In the genomic region with DNA sequence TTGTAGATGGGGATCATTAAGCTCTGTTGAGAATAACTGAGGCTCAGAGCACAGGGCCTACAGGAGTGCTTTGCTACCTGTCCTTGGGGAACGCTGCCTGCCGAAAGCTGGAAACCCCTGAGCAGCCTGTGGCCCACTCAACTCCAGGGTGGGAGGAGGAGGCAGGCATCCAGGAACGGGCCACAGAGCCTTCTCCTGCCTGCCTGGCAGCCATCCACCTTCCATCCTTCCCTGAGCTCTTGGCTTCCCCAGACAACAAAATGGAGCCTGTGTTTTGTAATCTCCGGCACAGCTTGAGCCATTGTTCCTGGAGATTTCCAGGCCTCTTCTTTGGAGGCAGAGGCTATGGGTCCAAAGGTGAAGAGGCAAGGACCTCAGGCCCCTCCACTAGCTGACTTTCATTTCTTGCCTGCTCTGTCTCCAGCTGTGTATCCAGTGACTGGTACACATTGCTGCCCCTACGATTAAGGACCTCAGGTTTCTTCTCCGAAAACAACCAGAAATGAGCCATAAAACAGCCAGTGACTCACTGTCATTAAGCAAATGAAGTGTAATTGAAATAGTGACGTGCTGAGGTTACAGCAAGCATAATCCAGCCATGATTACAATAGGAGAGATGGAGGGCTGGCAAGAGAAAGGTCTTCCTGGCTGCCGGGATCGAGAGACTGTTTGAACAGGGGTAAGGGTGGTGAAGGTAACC, we compare ENCODE assay signal across 1 cellular context.
TF ChIP-seq lines count a peak whose summit lies in the region.

No MANE protein-coding gene starts in this region.

TF ChIP-seq in HEK293, 187 proteins besides CTCF, POLR2A, EP300 and RAD21 (continued from another document):
- TF ChIP-seq, protein P1, sequence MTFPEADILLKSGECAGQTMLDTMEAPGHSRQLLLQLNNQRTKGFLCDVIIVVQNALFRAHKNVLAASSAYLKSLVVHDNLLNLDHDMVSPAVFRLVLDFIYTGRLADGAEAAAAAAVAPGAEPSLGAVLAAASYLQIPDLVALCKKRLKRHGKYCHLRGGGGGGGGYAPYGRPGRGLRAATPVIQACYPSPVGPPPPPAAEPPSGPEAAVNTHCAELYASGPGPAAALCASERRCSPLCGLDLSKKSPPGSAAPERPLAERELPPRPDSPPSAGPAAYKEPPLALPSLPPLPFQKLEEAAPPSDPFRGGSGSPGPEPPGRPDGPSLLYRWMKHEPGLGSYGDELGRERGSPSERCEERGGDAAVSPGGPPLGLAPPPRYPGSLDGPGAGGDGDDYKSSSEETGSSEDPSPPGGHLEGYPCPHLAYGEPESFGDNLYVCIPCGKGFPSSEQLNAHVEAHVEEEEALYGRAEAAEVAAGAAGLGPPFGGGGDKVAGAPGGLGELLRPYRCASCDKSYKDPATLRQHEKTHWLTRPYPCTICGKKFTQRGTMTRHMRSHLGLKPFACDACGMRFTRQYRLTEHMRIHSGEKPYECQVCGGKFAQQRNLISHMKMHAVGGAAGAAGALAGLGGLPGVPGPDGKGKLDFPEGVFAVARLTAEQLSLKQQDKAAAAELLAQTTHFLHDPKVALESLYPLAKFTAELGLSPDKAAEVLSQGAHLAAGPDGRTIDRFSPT (tag by site-specific recombination; IDR thresholded peaks at IDR 0.05) = peak; percentile 51
- TF ChIP-seq ZNF747 (tag by site-specific recombination; IDR thresholded peaks at IDR 0.05) (no peak), MEIS1 (CRISPR knock-in tag; IDR thresholded peaks at IDR 0.05; ENCODE audit: borderline replicate concordance) (no peak), ZIC2 (tag by site-specific recombination; IDR thresholded peaks at IDR 0.05) (peak; percentile 41; the same call in 1 of the 2 replicates), OSR2 (tag by site-specific recombination; IDR thresholded peaks at IDR 0.05) (0 out of 2 replicates have a peak, but pooled peaks have one; percentile 56), ZNF658 (tag by site-specific recombination; IDR thresholded peaks at IDR 0.05) (no peak), ZXDB (tag by site-specific recombination; IDR thresholded peaks at IDR 0.05) (no peak), ZNF335 (tag by site-specific recombination; conservative IDR thresholded peaks at IDR 0.05) (peak; percentile 48), ZNF701 (tag by site-specific recombination; IDR thresholded peaks at IDR 0.05) (no peak), MYNN (tag by site-specific recombination; IDR thresholded peaks at IDR 0.05; ENCODE audit: borderline replicate concordance) (no peak), GFI1B (tag by site-specific recombination; IDR thresholded peaks at IDR 0.05) (peak; percentile 35; the same call in 1 of the 2 replicates), KLF1 (tag by site-specific recombination; IDR thresholded peaks at IDR 0.05) (no peak), FEZF1 (tag by site-specific recombination; IDR thresholded peaks at IDR 0.05) (no peak), ZBTB7A (tag by site-specific recombination; IDR thresholded peaks at IDR 0.05; ENCODE audit: low read depth) (no peak), ZBTB21 (tag by site-specific recombination; IDR thresholded peaks at IDR 0.05) (no peak), ZNF596 (tag by site-specific recombination; IDR thresholded peaks at IDR 0.05) (no peak), ZNF366 (tag by site-specific recombination; conservative IDR thresholded peaks at IDR 0.05) (peak; percentile 35; the same call in 1 of the 2 replicates), ZNF600 (tag by site-specific recombination; IDR thresholded peaks at IDR 0.05) (0 out of 2 replicates have a peak, but pooled peaks have one; percentile 20), ZNF621 (tag by site-specific recombination; IDR thresholded peaks at IDR 0.05) (no peak)
- TF ChIP-seq, protein P2, sequence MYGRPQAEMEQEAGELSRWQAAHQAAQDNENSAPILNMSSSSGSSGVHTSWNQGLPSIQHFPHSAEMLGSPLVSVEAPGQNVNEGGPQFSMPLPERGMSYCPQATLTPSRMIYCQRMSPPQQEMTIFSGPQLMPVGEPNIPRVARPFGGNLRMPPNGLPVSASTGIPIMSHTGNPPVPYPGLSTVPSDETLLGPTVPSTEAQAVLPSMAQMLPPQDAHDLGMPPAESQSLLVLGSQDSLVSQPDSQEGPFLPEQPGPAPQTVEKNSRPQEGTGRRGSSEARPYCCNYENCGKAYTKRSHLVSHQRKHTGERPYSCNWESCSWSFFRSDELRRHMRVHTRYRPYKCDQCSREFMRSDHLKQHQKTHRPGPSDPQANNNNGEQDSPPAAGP (tag by site-specific recombination; IDR thresholded peaks at IDR 0.05) = no peak
- TF ChIP-seq, protein P3, sequence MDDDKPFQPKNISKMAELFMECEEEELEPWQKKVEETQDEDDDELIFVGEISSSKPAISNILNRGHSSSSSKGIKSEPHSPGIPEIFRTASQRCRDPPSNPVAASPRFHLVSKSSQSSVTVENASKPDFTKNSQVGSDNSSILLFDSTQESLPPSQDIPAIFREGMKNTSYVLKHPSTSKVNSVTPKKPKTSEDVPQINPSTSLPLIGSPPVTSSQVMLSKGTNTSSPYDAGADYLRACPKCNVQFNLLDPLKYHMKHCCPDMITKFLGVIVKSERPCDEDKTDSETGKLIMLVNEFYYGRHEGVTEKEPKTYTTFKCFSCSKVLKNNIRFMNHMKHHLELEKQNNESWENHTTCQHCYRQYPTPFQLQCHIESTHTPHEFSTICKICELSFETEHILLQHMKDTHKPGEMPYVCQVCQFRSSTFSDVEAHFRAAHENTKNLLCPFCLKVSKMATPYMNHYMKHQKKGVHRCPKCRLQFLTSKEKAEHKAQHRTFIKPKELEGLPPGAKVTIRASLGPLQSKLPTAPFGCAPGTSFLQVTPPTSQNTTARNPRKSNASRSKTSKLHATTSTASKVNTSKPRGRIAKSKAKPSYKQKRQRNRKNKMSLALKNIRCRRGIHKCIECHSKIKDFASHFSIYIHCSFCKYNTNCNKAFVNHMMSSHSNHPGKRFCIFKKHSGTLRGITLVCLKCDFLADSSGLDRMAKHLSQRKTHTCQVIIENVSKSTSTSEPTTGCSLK (tag by site-specific recombination; IDR thresholded peaks at IDR 0.05) = no peak
